8 cellular contexts compared by ENCODE assay signal in genomic region chr3:58585005-58585786, GRCh38. TPM values are rescaled to one million over a fixed set of nuclear protein-coding genes. Genes with fewer than 3 reads are reported as not detected.
DNase-seq lines count a peak whose midpoint lies in the region; ATAC-seq and TF ChIP-seq lines count a peak whose summit lies in the region.

No MANE protein-coding gene starts in this region.

- no peak overlapping the region for H4K8ac ChIP-seq in IMR-90 (ENCODE audit: low read depth in 2 of 2, low read length in 2 of 2)

- CTCF ChIA-PET in IMR-90 (lab: Yijun Ruan, JAX) = interaction anchor here (0.6 to 1.4 kb wide), 8 partner anchors 11 to 48 kb away, joined by 3 to 8 read pairs (median 3); no protein-coding TSS in a partner anchor

- H3K4ac ChIP-seq in IMR-90 (ENCODE audit: low read depth, low read length) = 0 out of 2 replicates have a peak overlapping the region, but pooled peaks have one; percentile 21

- TF ChIP-seq POLR2A in IMR-90 (IDR thresholded peaks at IDR 0.05; ENCODE audit: low read depth, low read length) = no peak
- no peak for TF ChIP-seq POLR2A in ovary (IDR thresholded peaks at IDR 0.05)
- TF ChIP-seq POLR2A in tibial nerve (IDR thresholded peaks at IDR 0.05) = peak in 1 of 2 donors; percentile 49

- peak overlapping the region; percentile 4; the same call in 1 of the 2 replicates for H3K56ac ChIP-seq in IMR-90 (ENCODE audit: extremely low read depth, insufficient read depth, low read length)

- intact Hi-C loops in IMR-90 (cut with micrococcal nuclease) (loop anchor here (5.0 kb wide), 1 partner anchor 42 kb away; no protein-coding TSS in a partner anchor), Right ventricle myocardium inferior (cut with DNase I) (loop anchor here (1.0 kb wide), 1 partner anchor 44 kb away; no protein-coding TSS in a partner anchor), ovary (cut with DNase I) (no loop called here)

- H2BK15ac ChIP-seq in IMR-90 (ENCODE audit: low read depth, low read length) = no peak overlapping the region

- DNase-seq in Caki2 (ENCODE audit: low read depth) (peak; percentile 50), IMR-90 (peak; percentile 58), SJCRH30 (peak; percentile 75 to 76), Right ventricle myocardium inferior (ENCODE audit: missing footprints) (peak; percentile 93), ovary (peak; percentile 79 to 91 (median 83)), tibial nerve (ENCODE audit: low spot score in 2 of 2) (peak; percentile 74 to 82)

- POLR2A ChIA-PET in IMR-90 (lab: Charles Lee; ENCODE audit: unreplicated experiment) = interaction anchor here (0.6 kb wide), 1 partner anchor 23 kb away, joined by 7 read pairs; no protein-coding TSS in a partner anchor

- H2BK120ac ChIP-seq in IMR-90 (ENCODE audit: low read depth, low read length) = peak overlapping the region; percentile 59

- peak overlapping the region; percentile 79 for H3K23ac ChIP-seq in IMR-90 (ENCODE audit: low read depth, low read length)

- H3K36me3 ChIP-seq in IMR-90 (ENCODE audit: control insufficient read depth, insufficient read depth, low read length) (no peaks in the 10 kb centered on the region), SJCRH30 (no peaks in the 10 kb centered on the region), ovary (no peaks in the 10 kb centered on the region), tibial nerve (no peaks in the 10 kb centered on the region)

- peaks cover 12% of the 10 kb centered on the region for H3K4me1 Mint-ChIP-seq in activated naive CD4-positive, alpha-beta T cell treated with anti-CD3 and anti-CD28 coated beads, Interleukin-2, amount 50 U/mL, for 24 hours

- H3K18ac ChIP-seq in IMR-90 (ENCODE audit: low read depth, low read length) = no peak overlapping the region; the same call in 1 of the 2 replicates

- H3K27me3 ChIP-seq in IMR-90 (ENCODE audit: control insufficient read depth, insufficient read depth, low read length) (peaks cover 30% of the 10 kb centered on the region), SJCRH30 (no peaks in the 10 kb centered on the region), ovary (no peaks in the 10 kb centered on the region), tibial nerve (peaks cover 0 to 24% of the 10 kb centered on the region in 2 donors)

- H3K4me1 ChIP-seq in IMR-90 (ENCODE audit: control insufficient read depth, insufficient read depth, low read length) (no peaks in the 10 kb centered on the region), SJCRH30 (peaks cover 23% of the 10 kb centered on the region), ovary (ENCODE audit: insufficient read depth) (peaks cover 3% of the 10 kb centered on the region), tibial nerve (peaks cover 0 to 26% (median 11%) of the 10 kb centered on the region in 4 donors)

- H3K14ac ChIP-seq in IMR-90 (replicated peaks; ENCODE audit: low read depth, low read length) = peak overlapping the region; percentile 65; the same call in 1 of the 2 replicates

- no peaks in the 10 kb centered on the region; the same call in 1 of the 2 replicates for H4K20me1 ChIP-seq in IMR-90 (ENCODE audit: insufficient read depth, low read length)

- TF ChIP-seq RAD21 in IMR-90 (IDR thresholded peaks at IDR 0.05; ENCODE audit: low read length) = peak; percentile 40

- peaks cover 5% of the 10 kb centered on the region; the same call in 1 of the 2 replicates for H3K9me3 ChIP-seq in IMR-90 (ENCODE audit: control insufficient read depth, insufficient read depth, low read length)
- no peaks in the 10 kb centered on the region for H3K9me3 ChIP-seq in SJCRH30 (replicated peaks)
- H3K9me3 ChIP-seq in ovary = no peaks in the 10 kb centered on the region
- no peaks in the 10 kb centered on the region for H3K9me3 ChIP-seq in tibial nerve

- H2AK9ac ChIP-seq in IMR-90 (replicated peaks; ENCODE audit: low read depth, low read length, poor library complexity) = peak overlapping the region; percentile 52

- H3K27me3 Mint-ChIP-seq in activated naive CD4-positive, alpha-beta T cell treated with anti-CD3 and anti-CD28 coated beads, Interleukin-2, amount 50 U/mL, for 24 hours = peaks cover 20% of the 10 kb centered on the region

- in situ Hi-C loops in Caki2 (cut with HindIII; ENCODE audit: low pct_unique_long_range_greater_than_20kb, low sequenced_read_pairs) (no loop called here), IMR-90 (cut with MboI; ENCODE audit: low sequenced_read_pairs) (no loop called here)

- H3K9me1 ChIP-seq in IMR-90 (ENCODE audit: insufficient read depth, low read length) = no peaks in the 10 kb centered on the region

- TF ChIP-seq EP300 in ovary (IDR thresholded peaks at IDR 0.05) (no peak), tibial nerve (IDR thresholded peaks at IDR 0.05) (peak in 1 of 2 donors; percentile 74)

- peaks cover 2% of the 10 kb centered on the region for H3K36me3 Mint-ChIP-seq in activated naive CD4-positive, alpha-beta T cell treated with anti-CD3 and anti-CD28 coated beads, Interleukin-2, amount 50 U/mL, for 24 hours

- H3K27ac ChIP-seq in IMR-90 (ENCODE audit: insufficient read depth, low read length) = no peak overlapping the region
- peak overlapping the region; percentile 77 for H3K27ac ChIP-seq in SJCRH30
- peak overlapping the region in 1 of 2 donors; percentile 67 for H3K27ac ChIP-seq in ovary
- peak overlapping the region; percentile 48 to 85 (median 67) for H3K27ac ChIP-seq in tibial nerve

- dilution Hi-C loops in IMR-90 (cut with HindIII; ENCODE audit: low sequenced_read_pairs, unreplicated experiment) = no loop called here

- H3K4me3 ChIP-seq in IMR-90 (ENCODE audit: insufficient read depth, low read depth, low read length) = peak overlapping the region; percentile 58
- peak overlapping the region; percentile 54 for H3K4me3 ChIP-seq in SJCRH30
- H3K4me3 ChIP-seq in ovary = peak overlapping the region; percentile 44
- H3K4me3 ChIP-seq in tibial nerve = peak overlapping the region; percentile 29 to 58 (median 46)

- 4% methylated on average over 16 of the region's 46 CpGs; no CpG with 5 or more reads in 1 of the 2 experiments for WGBS in IMR-90 (ENCODE audit: extremely low coverage in 2 of 2, insufficient read length in 1 of 2), 2 experiments
- WGBS in ovary, 3 donors = 0 to 1% (median 1%) methylated on average over 41 to 46 of the region's 46 CpGs
- WGBS in tibial nerve, 2 donors = 1 to 2% methylated on average over 44 of the region's 46 CpGs

- ATAC-seq in GM21447 (IDR thresholded peaks at IDR 0.05; ENCODE audit: unreplicated experiment) (peak; percentile 74), IMR-90 (ENCODE audit: low read depth) (peak; percentile 98), Right ventricle myocardium inferior (peak; percentile 96)

- no peak overlapping the region for H2BK5ac ChIP-seq in IMR-90 (ENCODE audit: low read depth, low read length, poor library complexity, severe bottlenecking)

- H3K4me2 ChIP-seq in IMR-90 (ENCODE audit: low read depth, low read length) = peak overlapping the region; percentile 95

- H2AFZ ChIP-seq in IMR-90 (replicated peaks; ENCODE audit: low read length, poor library complexity) = peak overlapping the region; percentile 90

- no peak overlapping the region for H2AK5ac ChIP-seq in IMR-90 (ENCODE audit: low read depth, low read length)

- no peaks in the 10 kb centered on the region for H3K9me3 Mint-ChIP-seq in activated naive CD4-positive, alpha-beta T cell treated with anti-CD3 and anti-CD28 coated beads, Interleukin-2, amount 50 U/mL, for 24 hours

- BruUV-seq in IMR-90 (replicated peaks; lab: Mats Ljungman, UMichigan) = no TSS peak

- no peak overlapping the region for H2BK20ac ChIP-seq in IMR-90 (ENCODE audit: low read depth, low read length)

- no peak overlapping the region for H4K91ac ChIP-seq in IMR-90 (ENCODE audit: insufficient read depth, low read depth, low read length)

- peak overlapping the region; percentile 94 for H3K4me3 Mint-ChIP-seq in activated naive CD4-positive, alpha-beta T cell treated with anti-CD3 and anti-CD28 coated beads, Interleukin-2, amount 50 U/mL, for 24 hours

- H3K27ac Mint-ChIP-seq in activated naive CD4-positive, alpha-beta T cell treated with anti-CD3 and anti-CD28 coated beads, Interleukin-2, amount 50 U/mL, for 24 hours = no peak overlapping the region

- no peaks in the 10 kb centered on the region for H3K79me1 ChIP-seq in IMR-90 (ENCODE audit: low read depth in 1 of 2, low read length in 2 of 2)

- H3K9ac ChIP-seq in IMR-90 (ENCODE audit: low read depth, low read length) = peak overlapping the region; percentile 43

- peak; percentile 66 for TF ChIP-seq CTCF in IMR-90 (conservative IDR thresholded peaks at IDR 0.05; ENCODE audit: low read depth, low read length)
- peak; percentile 61 to 92 (median 84) for TF ChIP-seq CTCF in ovary (IDR thresholded peaks at IDR 0.05)
- peak; percentile 74 to 94 (median 90) for TF ChIP-seq CTCF in tibial nerve (IDR thresholded peaks at IDR 0.05)

- H4K5ac ChIP-seq in IMR-90 (ENCODE audit: low read depth, low read length) = no peak overlapping the region

TF ChIP-seq in IMR-90, 13 proteins besides CTCF, POLR2A, EP300 and RAD21:
- TF ChIP-seq FOS (IDR thresholded peaks at IDR 0.05; ENCODE audit: low read depth, low read length) (no peak), MAZ (IDR thresholded peaks at IDR 0.05; ENCODE audit: borderline replicate concordance, low read depth, low read length) (0 out of 2 replicates have a peak, but pooled peaks have one; percentile 34)
TF ChIP-seq in IMR-90: peak in this region for 1.

RNA-seq across cellular contexts. Expression of gene FAM107A, which starts 8.0 kb away (rescaled TPM):
- total RNA-seq in Caki2 (2014; rRNA removed; shearing (Covaris generic); ENCODE audit: low replicate concordance) = not detected in 2 replicates
- total RNA-seq in IMR-90 (2012; rRNA removed) (not detected in 2 replicates), Right ventricle myocardium inferior (82.9 TPM), ovary (10 to 100 TPM in 5 of 7 donors, 1 to 10 TPM in 2; 2.7 to 47.3 (median 14.4) TPM), tibial nerve (100 to 1,000 TPM; 147 to 305 (median 227) TPM)
- polyA plus RNA-seq in IMR-90 (2012; rRNA removed) (not detected in 2 replicates), ovary (10 to 100 TPM; 14.0 to 19.9 TPM)
- polyA plus RNA-seq in IMR-90 (2012; cell fraction: cytosol; rRNA removed) = not detected in 2 replicates
- 0.05 and 0.07 TPM in 2 replicates for polyA plus RNA-seq in IMR-90 (2012; cell fraction: nucleus; rRNA removed; ENCODE audit: low replicate concordance)
- 2.0 and 2.6 TPM in 2 replicates for total RNA-seq in SJCRH30 (2014; rRNA removed; shearing (Covaris generic))

RNA-seq across cellular contexts. Expression of gene ACOX2, which starts 48.2 kb away (rescaled TPM):
- 2.0 TPM in 1 of 2 replicates, not detected in the other for total RNA-seq in Caki2 (2014; rRNA removed; shearing (Covaris generic); ENCODE audit: low replicate concordance)
- total RNA-seq in IMR-90 (2012; rRNA removed) (15.6 and 17.8 TPM in 2 replicates), Right ventricle myocardium inferior (33.4 TPM), ovary (10 to 100 TPM in 6 of 7 donors, 1 to 10 TPM in 1; 6.8 to 26.4 (median 23.2) TPM), tibial nerve (10 to 100 TPM; 18.6 to 43.1 (median 36.1) TPM)
- polyA plus RNA-seq in IMR-90 (2012; rRNA removed) (26.8 and 32.9 TPM in 2 replicates), ovary (10 to 100 TPM; 25.4 to 57.7 TPM)
- polyA plus RNA-seq in IMR-90 (2012; cell fraction: cytosol; rRNA removed) = 17.9 and 19.5 TPM in 2 replicates
- polyA plus RNA-seq in IMR-90 (2012; cell fraction: nucleus; rRNA removed; ENCODE audit: low replicate concordance) = 137 and 183 TPM in 2 replicates
- 0.15 and 0.26 TPM in 2 replicates for total RNA-seq in SJCRH30 (2014; rRNA removed; shearing (Covaris generic))

Comparison
In these comparisons a context has a peak if more than half of its experiments do, and no peak if none do; other contexts are left out.
1. intact Hi-C loops: an anchor here in IMR-90 (5.0 kb wide) and Right ventricle myocardium inferior (1.0 kb wide); none called in ovary.